Comparison of ENCODE assay signal across 23 cellular contexts in the genomic region with DNA sequence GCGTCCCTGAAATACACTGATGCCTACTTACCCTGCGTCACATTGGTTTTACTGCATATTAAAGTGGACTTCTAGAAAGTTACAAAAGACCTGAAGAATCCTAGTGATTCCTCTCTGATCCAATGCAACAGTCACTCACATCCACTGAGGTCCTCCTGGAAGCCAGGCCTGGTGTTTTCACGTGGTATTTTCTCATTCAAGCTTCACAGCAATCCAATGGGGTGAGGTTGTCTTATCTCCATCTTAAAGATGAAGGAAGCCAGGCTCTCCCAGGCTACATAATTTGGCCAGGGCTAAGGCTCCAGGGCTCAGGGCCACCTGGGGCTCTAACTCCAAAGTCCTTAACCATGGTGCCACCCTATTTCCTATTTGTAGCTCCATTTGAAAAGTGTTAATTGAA.
"Had no signal": no experiment of that assay in that cellular context is flagged by ENCODE, and none has a peak within 500 bp of the region (broad histone marks: within the 10 kb centered on the region; RNA-seq: fewer than 3 reads in every experiment).

No MANE protein-coding gene starts in this region.

- H3K27me3 ChIP-seq: colonic mucosa, dorsolateral prefrontal cortex, esophagus muscularis mucosa, esophagus squamous epithelium, foreskin keratinocyte, gastroesophageal sphincter, heart left ventricle had no signal

- H3K27ac ChIP-seq: colonic mucosa, coronary artery, dorsolateral prefrontal cortex, epithelial cell of prostate, esophagus muscularis mucosa, esophagus squamous epithelium, foreskin keratinocyte, gastrocnemius medialis, gastroesophageal sphincter, heart left ventricle, heart right ventricle had no signal

- H3K4me1 ChIP-seq: colonic mucosa, foreskin keratinocyte had no signal

- H3K4me3 ChIP-seq: colonic mucosa, coronary artery, dorsolateral prefrontal cortex, esophagus muscularis mucosa, esophagus squamous epithelium, gastrocnemius medialis, gastroesophageal sphincter, heart left ventricle, heart right ventricle had no signal

- H3K36me3 ChIP-seq: colonic mucosa, esophagus muscularis mucosa, esophagus squamous epithelium, gastrocnemius medialis, gastroesophageal sphincter, heart left ventricle, heart right ventricle had no signal

- H3K4me3 Mint-ChIP-seq: dendritic cell treated with granulocyte-macrophage colony-stimulating factor and Interleukin-4, amounts not matched to agents 40 ng/mL and 50 ng/mL, for 4 days; effector memory CD8-positive, alpha-beta T cell; endodermal cell had no signal

- DNase-seq: colonic mucosa; dermis blood vessel endothelial cell; dorsolateral prefrontal cortex; effector CD4-positive, alpha-beta T cell; effector CD8-positive, alpha-beta T cell; effector memory CD4-positive, alpha-beta T cell; effector memory CD8-positive, alpha-beta T cell; endodermal cell; erythroblast; esophagus squamous epithelium; foreskin fibroblast; foreskin keratinocyte; foreskin melanocyte; gastrocnemius medialis; glutamatergic neuron; head of caudate nucleus; heart left ventricle; heart right ventricle had no signal

- H3K9me3 Mint-ChIP-seq: endodermal cell had no signal

- H3K27ac Mint-ChIP-seq: dendritic cell treated with granulocyte-macrophage colony-stimulating factor and Interleukin-4, amounts not matched to agents 40 ng/mL and 50 ng/mL, for 4 days; effector memory CD8-positive, alpha-beta T cell; endodermal cell had no signal

- H3K9me3 ChIP-seq: colonic mucosa, gastrocnemius medialis had no signal
